In genomic region chr12:124006582-124007170, GRCh38 we compare ENCODE assay signal across 1 cellular context.
TF ChIP-seq lines count a peak whose summit lies in the region.

No MANE protein-coding gene starts in this region.

TF ChIP-seq in GM12878, 131 proteins besides CTCF, POLR2A, EP300 and RAD21:
- no peak for TF ChIP-seq ZBTB11 (CRISPR knock-in tag; IDR thresholded peaks at IDR 0.05)
- no peak for TF ChIP-seq BHLHE40 (IDR thresholded peaks at IDR 0.05; ENCODE audit: borderline replicate concordance in 1 of 2, low read depth in 2 of 2, low read length in 1 of 2)
- no peak for TF ChIP-seq ATF7 (IDR thresholded peaks at IDR 0.05; ENCODE audit: low read depth)
- TF ChIP-seq SMARCA5 (IDR thresholded peaks at IDR 0.05): no peak
- no peak for TF ChIP-seq CBFB (IDR thresholded peaks at IDR 0.05; ENCODE audit: low read depth)
- TF ChIP-seq ZNF274 (IDR thresholded peaks at IDR 0.05; ENCODE audit: insufficient read depth, insufficient read length): no peak
